ENCODE assay signal across 1 cellular context in the genomic region with DNA sequence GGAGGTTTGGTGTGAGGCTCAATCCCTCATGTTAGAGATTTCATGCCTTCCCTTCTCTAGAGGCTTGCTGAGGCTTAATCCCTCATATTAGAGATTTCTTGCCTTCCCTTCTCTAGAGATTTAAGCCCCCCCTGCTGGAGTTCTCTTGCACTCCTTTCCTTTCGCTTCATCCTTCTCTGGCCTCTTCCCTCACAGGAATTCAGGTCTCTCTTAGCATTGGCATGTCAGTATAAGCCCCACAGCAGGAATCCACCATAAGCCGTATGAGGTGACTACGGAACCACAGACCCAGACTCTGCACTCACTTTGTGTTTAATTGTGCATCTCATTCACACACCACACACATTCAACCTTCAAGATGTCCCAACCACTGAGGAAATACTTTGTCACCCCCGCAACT.
TF ChIP-seq lines count a peak whose summit lies in the region.

No MANE protein-coding gene starts in this region.

TF ChIP-seq in GM23338, 12 proteins besides CTCF, POLR2A, EP300 and RAD21 (continued from another document):
- TF ChIP-seq, protein P1, sequence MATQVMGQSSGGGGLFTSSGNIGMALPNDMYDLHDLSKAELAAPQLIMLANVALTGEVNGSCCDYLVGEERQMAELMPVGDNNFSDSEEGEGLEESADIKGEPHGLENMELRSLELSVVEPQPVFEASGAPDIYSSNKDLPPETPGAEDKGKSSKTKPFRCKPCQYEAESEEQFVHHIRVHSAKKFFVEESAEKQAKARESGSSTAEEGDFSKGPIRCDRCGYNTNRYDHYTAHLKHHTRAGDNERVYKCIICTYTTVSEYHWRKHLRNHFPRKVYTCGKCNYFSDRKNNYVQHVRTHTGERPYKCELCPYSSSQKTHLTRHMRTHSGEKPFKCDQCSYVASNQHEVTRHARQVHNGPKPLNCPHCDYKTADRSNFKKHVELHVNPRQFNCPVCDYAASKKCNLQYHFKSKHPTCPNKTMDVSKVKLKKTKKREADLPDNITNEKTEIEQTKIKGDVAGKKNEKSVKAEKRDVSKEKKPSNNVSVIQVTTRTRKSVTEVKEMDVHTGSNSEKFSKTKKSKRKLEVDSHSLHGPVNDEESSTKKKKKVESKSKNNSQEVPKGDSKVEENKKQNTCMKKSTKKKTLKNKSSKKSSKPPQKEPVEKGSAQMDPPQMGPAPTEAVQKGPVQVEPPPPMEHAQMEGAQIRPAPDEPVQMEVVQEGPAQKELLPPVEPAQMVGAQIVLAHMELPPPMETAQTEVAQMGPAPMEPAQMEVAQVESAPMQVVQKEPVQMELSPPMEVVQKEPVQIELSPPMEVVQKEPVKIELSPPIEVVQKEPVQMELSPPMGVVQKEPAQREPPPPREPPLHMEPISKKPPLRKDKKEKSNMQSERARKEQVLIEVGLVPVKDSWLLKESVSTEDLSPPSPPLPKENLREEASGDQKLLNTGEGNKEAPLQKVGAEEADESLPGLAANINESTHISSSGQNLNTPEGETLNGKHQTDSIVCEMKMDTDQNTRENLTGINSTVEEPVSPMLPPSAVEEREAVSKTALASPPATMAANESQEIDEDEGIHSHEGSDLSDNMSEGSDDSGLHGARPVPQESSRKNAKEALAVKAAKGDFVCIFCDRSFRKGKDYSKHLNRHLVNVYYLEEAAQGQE (IDR thresholded peaks at IDR 0.05; ENCODE audit: unreplicated experiment): no peak
- no peak for TF ChIP-seq NANOG (IDR thresholded peaks at IDR 0.05; ENCODE audit: borderline replicate concordance)
